28 cellular contexts compared by ENCODE assay signal in the genomic region with DNA sequence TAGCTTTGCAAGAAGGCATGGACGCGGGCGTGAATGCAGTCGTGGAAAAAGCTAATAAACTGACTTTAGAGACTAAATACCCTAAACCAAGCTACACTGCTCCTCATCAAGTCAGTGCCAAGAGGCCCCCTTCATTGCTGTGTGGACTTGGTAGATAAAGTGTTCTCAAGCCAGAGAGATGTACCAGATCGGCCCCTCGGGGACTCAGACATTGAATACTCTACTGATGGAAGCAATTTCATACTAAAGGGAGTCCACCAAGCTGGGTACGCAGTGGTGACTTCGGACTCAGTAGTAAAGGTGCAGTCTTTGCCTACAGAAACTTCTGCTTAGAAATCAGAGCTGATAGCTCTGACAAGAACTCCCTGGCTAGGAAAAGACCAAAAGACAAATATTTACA. TPM values are rescaled to one million over a fixed set of nuclear protein-coding genes. Genes with fewer than 3 reads are reported as not detected.
"Had no signal": no experiment of that assay in that cellular context is flagged by ENCODE, and none has a peak within 500 bp of the region (broad histone marks: within the 10 kb centered on the region; RNA-seq: fewer than 3 reads in every experiment).

No MANE protein-coding gene starts in this region.

- H3K4me1 ChIP-seq: esophagus muscularis mucosa, heart right ventricle, pancreas, thyroid gland, vagina had no signal

- ATAC-seq: heart right ventricle; left cardiac atrium; left lung; naive thymus-derived CD8-positive, alpha-beta T cell; pancreas; stimulated activated naive CD8-positive, alpha-beta T cell treated with anti-CD3 and anti-CD28 coated beads, Interleukin-15, amount 100 ng/mL, for 72 hours had no signal

- H3K27ac ChIP-seq: coronary artery, esophagus muscularis mucosa, heart right ventricle, left lung, neutrophil, pancreas, right lobe of liver, thyroid gland, vagina had no signal

- H3K27me3 ChIP-seq: esophagus muscularis mucosa, heart right ventricle, left lung, neutrophil, pancreas, right lobe of liver, thyroid gland, vagina had no signal

- FAIRE-seq: endothelial cell of umbilical vein, islet of Langerhans, pancreas, small intestine had no signal

- H3K9me3 Mint-ChIP-seq: naive thymus-derived CD8-positive, alpha-beta T cell; neural crest cell; stimulated activated naive CD8-positive, alpha-beta T cell treated with anti-CD3 and anti-CD28 coated beads, Interleukin-15, amount 100 ng/mL, for 72 hours had no signal

- H3K9me3 ChIP-seq: esophagus muscularis mucosa, heart right ventricle, left lung, neutrophil, pancreas, right lobe of liver, thyroid gland, vagina had no signal

- H3K27me3 Mint-ChIP-seq: naive thymus-derived CD8-positive, alpha-beta T cell; stimulated activated naive CD8-positive, alpha-beta T cell treated with anti-CD3 and anti-CD28 coated beads, Interleukin-15, amount 100 ng/mL, for 72 hours had no signal

- DNase-seq: dermis blood vessel endothelial cell; effector memory CD4-positive, alpha-beta T cell; foreskin melanocyte; glutamatergic neuron; heart right ventricle; hippocampal formation; left cardiac atrium; left lung; mesenchymal stem cell; midbrain; naive thymus-derived CD8-positive, alpha-beta T cell; pancreas; right lobe of liver; small intestine; stimulated activated CD4-positive, alpha-beta T cell treated with anti-CD3 and anti-CD28 coated beads, Interleukin-15, amount 100 ng/mL, for 24 hours; stimulated activated CD4-positive, alpha-beta T cell treated with anti-CD3 and anti-CD28 coated beads, Interleukin-2, amount 100 ng/mL, for 48 hours; stimulated activated CD8-positive, alpha-beta memory T cell treated with anti-CD3 and anti-CD28 coated beads, Interleukin-4, amount 100 ng/mL, for 48 hours; stimulated activated naive CD4-positive, alpha-beta T cell; stimulated activated naive CD8-positive, alpha-beta T cell treated with anti-CD3 and anti-CD28 coated beads, Interleukin-15, amount 100 ng/mL, for 72 hours; thyroid gland; trophoblast cell had no signal

- H3K4me3 ChIP-seq: coronary artery, esophagus muscularis mucosa, heart right ventricle, left lung, pancreas, right lobe of liver, thyroid gland, vagina had no signal

- H3K4me1 Mint-ChIP-seq: neural crest cell had no signal

- H3K4me3 Mint-ChIP-seq: naive thymus-derived CD8-positive, alpha-beta T cell; neural crest cell; stimulated activated naive CD8-positive, alpha-beta T cell treated with anti-CD3 and anti-CD28 coated beads, Interleukin-15, amount 100 ng/mL, for 72 hours had no signal

- H3K36me3 ChIP-seq: pancreas had no signal

RNA-seq across cellular contexts. Expression of gene RHBDF1, which starts 27.8 kb away (rescaled TPM):
- total RNA-seq: naive thymus-derived CD8-positive, alpha-beta T cell had no signal
